ENCODE assay signal across 26 cellular contexts in the genomic region with DNA sequence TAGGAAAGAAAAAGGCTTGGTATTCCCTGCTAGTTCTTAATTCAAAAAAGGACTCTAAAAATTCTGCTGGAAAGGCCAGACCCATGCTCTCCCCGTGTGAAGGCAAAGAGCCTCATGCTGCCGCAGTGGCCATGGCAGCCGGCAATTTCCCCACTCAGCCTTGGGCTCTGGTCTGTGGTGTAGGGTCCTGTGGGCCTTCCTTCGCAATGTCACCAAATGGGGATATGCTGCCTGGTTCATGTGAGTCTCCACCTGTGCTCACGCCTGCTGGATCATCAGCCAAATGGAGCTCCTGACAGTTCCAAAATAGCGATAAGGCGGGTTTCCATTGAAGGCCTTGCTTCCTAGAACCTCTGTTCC.
"Had no signal": no experiment of that assay in that cellular context is flagged by ENCODE, and none has a peak within 500 bp of the region (broad histone marks: within the 10 kb centered on the region; RNA-seq: fewer than 3 reads in every experiment).

No MANE protein-coding gene starts in this region.

- H3K4me3 ChIP-seq: cardiac muscle cell, K562, SJSA1 had no signal

- H3K9me3 ChIP-seq: SJSA1, SK-N-SH had no signal

- H3K27ac ChIP-seq: brain microvascular endothelial cell, cardiac muscle cell, SJSA1 had no signal

- H3K27me3 ChIP-seq: brain microvascular endothelial cell, cardiac muscle cell, SJSA1 had no signal

- DNase-seq: activated CD4-positive, alpha-beta T cell treated with anti-CD3 and anti-CD28 coated beads, Interleukin-2, amount 10 ng/mL, durations not matched to agents 24 days and 14 days; activated CD4-positive, alpha-beta T cell treated with anti-CD3 and anti-CD28 coated beads, Interleukin-2, amount 50 U/mL, for 4 hours; activated CD8-positive, alpha-beta T cell treated with anti-CD3 and anti-CD28 coated beads for 36 hours; activated effector memory CD4-positive, alpha-beta T cell treated with anti-CD3 and anti-CD28 coated beads, Interleukin-2, amount 50 U/mL, for 16 hours; activated naive CD4-positive, alpha-beta T cell; activated naive CD4-positive, alpha-beta T cell treated with anti-CD3 and anti-CD28 coated beads, Interleukin-2, amount 50 U/mL, for 16 hours; activated naive CD8-positive, alpha-beta T cell treated with anti-CD3 and anti-CD28 coated beads for 36 hours; activated T-cell treated with anti-CD3 and anti-CD28 coated beads, Interleukin-2, amount 50 U/mL, for 1 hour; activated T-cell treated with anti-CD3 and anti-CD28 coated beads, Interleukin-2, amount 50 U/mL, for 72 hours; amniotic stem cell; aorta; brain microvascular endothelial cell; NCI-H1105 treated with DMSO at 0.1 percent for 48 hours; NCI-H1436; NCI-H1694; NCI-H1930; NCI-H2081 treated with DMSO at 0.1 percent for 48 hours; NCI-H226; NCI-H446 treated with DMSO at 0.1 percent for 48 hours; NCI-H524; NCI-H82; Right ventricle myocardium superior; SK-N-SH had no signal

- H3K36me3 ChIP-seq: brain microvascular endothelial cell, cardiac muscle cell, SJSA1 had no signal

- H3K4me1 ChIP-seq: SJSA1 had no signal
